In the genomic region with DNA sequence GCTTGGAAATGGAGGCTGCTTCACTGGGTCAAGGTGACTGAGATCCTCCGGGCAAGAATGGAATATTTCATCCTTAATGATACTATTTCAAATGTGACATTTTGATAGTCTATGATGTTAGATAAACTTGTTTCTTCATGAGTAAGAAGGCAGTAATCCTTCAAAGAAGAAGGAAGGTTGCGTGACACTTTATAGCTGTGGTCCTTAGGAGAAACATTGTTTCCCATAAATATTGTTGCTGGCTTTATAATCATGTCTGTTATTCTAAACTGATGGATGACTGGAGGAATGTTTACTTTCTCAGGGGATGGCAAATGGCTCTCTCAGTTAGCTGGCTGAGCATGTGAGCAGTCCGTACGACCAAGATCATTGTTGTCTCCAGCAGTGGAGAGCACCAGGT, we compare ENCODE assay signal across 25 cellular contexts.
"Had no signal": no experiment of that assay in that cellular context is flagged by ENCODE, and none has a peak within 500 bp of the region (broad histone marks: within the 10 kb centered on the region; RNA-seq: fewer than 3 reads in every experiment).

No MANE protein-coding gene starts in this region.

- H3K9me3 Mint-ChIP-seq: activated naive CD4-positive, alpha-beta T cell treated with anti-CD3 and anti-CD28 coated beads, Interleukin-2, amount 50 U/mL, for 24 hours; neural progenitor cell had no signal

- H3K4me3 ChIP-seq: colonic mucosa, lower lobe of right lung, neural progenitor cell, spleen, testis, uterus had no signal

- H3K4me1 ChIP-seq: colonic mucosa, foreskin keratinocyte, lower lobe of right lung, spleen, testis, uterus had no signal

- FAIRE-seq: islet of Langerhans had no signal

- H3K36me3 ChIP-seq: colonic mucosa, lower lobe of right lung, neural progenitor cell, spleen, uterus had no signal

- H3K27me3 Mint-ChIP-seq: activated naive CD4-positive, alpha-beta T cell treated with anti-CD3 and anti-CD28 coated beads, Interleukin-2, amount 50 U/mL, for 24 hours; brain; progenitor cell of endocrine pancreas had no signal

- ATAC-seq: foreskin keratinocyte, left colon, lower lobe of right lung had no signal

- H3K4me2 ChIP-seq: neural progenitor cell had no signal

- H3K9ac ChIP-seq: neural progenitor cell had no signal

- H3K27ac Mint-ChIP-seq: activated CD8-positive, alpha-beta T cell treated with anti-CD3 and anti-CD28 coated beads, Interleukin-2, amount 10 ng/mL, durations not matched to agents 7 days and 5 days; activated naive CD4-positive, alpha-beta T cell treated with anti-CD3 and anti-CD28 coated beads, Interleukin-2, amount 50 U/mL, for 24 hours; brain; neural progenitor cell; progenitor cell of endocrine pancreas had no signal

- H3K4me1 Mint-ChIP-seq: brain, neural progenitor cell had no signal

- H3K27me3 ChIP-seq: colonic mucosa, neural progenitor cell, spleen, testis, uterus had no signal

- H2AFZ ChIP-seq: neural progenitor cell had no signal

- DNase-seq: activated CD4-positive, alpha-beta T cell treated with anti-CD3 and anti-CD28 coated beads for 1 hour; activated CD4-positive, alpha-beta T cell treated with anti-CD3 and anti-CD28 coated beads, Interleukin-2, amount 50 U/mL, for 1 hour; activated CD8-positive, alpha-beta T cell treated with anti-CD3 and anti-CD28 coated beads, Interleukin-2, amount 10 ng/mL, durations not matched to agents 7 days and 5 days; activated gamma-delta T cell treated with Interleukin-2 at 50 U/mL for 16 hours; aorta; central memory CD4-positive, alpha-beta T cell; colonic mucosa; erythroblast; foreskin keratinocyte; hippocampal formation; left colon; lower lobe of right lung; naive thymus-derived CD4-positive, alpha-beta T cell; retina; spleen; stimulated activated CD4-positive, alpha-beta T cell treated with anti-CD3 and anti-CD28 coated beads, Interleukin-4, amount 100 ng/mL, for 1 hour; stimulated activated naive CD4-positive, alpha-beta T cell; testis; trophoblast cell; uterus had no signal

- H3K9me3 ChIP-seq: colonic mucosa, lower lobe of right lung, spleen, testis, uterus had no signal

- H3K4me3 Mint-ChIP-seq: activated CD8-positive, alpha-beta T cell treated with anti-CD3 and anti-CD28 coated beads, Interleukin-2, amount 10 ng/mL, durations not matched to agents 7 days and 5 days; activated naive CD4-positive, alpha-beta T cell treated with anti-CD3 and anti-CD28 coated beads, Interleukin-2, amount 50 U/mL, for 24 hours; brain; neural progenitor cell had no signal

- H3K27ac ChIP-seq: colonic mucosa, foreskin keratinocyte, lower lobe of right lung, neural progenitor cell, spleen, testis had no signal

- H3K36me3 Mint-ChIP-seq: activated naive CD4-positive, alpha-beta T cell treated with anti-CD3 and anti-CD28 coated beads, Interleukin-2, amount 50 U/mL, for 24 hours; brain; neural progenitor cell had no signal
